8 cellular contexts compared by ENCODE assay signal in the genomic region with DNA sequence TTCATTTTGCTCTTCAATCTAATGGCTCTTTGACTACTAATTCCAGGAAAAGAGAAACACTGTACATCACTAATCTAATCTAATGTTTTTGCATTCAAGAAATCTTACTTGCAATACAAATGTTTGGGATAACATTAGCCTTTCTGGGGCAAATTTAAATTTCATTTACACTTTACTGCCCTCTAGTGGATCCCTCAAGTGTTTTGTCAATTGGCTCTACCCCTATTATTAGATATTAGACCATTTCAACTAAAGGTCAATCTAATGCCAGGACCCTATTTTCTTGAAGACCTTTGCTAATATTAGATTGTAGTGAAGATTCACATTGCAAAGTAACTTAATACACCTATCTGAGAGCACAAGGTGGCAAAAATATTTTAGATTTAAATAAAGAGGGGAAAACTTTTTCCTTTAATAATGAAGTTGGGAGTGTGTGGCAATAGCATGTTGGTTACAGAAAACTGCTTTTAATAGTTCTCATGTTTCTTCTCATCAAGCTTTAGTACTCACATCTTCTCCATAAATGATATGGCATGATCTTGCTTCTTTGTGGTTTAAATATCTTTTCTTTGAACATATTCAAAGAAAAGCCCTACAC. TPM values are rescaled to one million over a fixed set of nuclear protein-coding genes. Genes with fewer than 3 reads are reported as not detected.
DNase-seq lines count a peak whose midpoint lies in the region; ATAC-seq and TF ChIP-seq lines count a peak whose summit lies in the region.

No MANE protein-coding gene starts in this region.

- H3K4me3 Mint-ChIP-seq in CD4-positive, CD25-positive, alpha-beta regulatory T cell: peak overlapping the region in 1 of 4 donors; percentile 64
- no peak overlapping the region for H3K4me3 Mint-ChIP-seq in HFFc6

- H3K27ac ChIP-seq in CD4-positive, CD25-positive, alpha-beta regulatory T cell (ENCODE audit: insufficient read depth, low read length, poor library complexity, severe bottlenecking): no peak overlapping the region
- no peak overlapping the region for H3K27ac ChIP-seq in testis

- H3K36me3 Mint-ChIP-seq in CD4-positive, CD25-positive, alpha-beta regulatory T cell: no peaks in the 10 kb centered on the region
- H3K36me3 Mint-ChIP-seq in HFFc6 (ENCODE audit: low read depth): no peaks in the 10 kb centered on the region

- DNase-seq in CD4-positive, CD25-positive, alpha-beta regulatory T cell: peak in 2 of 3 donors; percentile 51 to 57
- DNase-seq in HFFc6 (peak; percentile 39), SK-N-DZ (ENCODE audit: low spot score) (peak; percentile 32), fibroblast of villous mesenchyme (ENCODE audit: low read depth) (peak; percentile 62), testis (no peak)

- peaks cover 8 to 14% (median 12%) of the 10 kb centered on the region in 4 donors for H3K4me1 Mint-ChIP-seq in CD4-positive, CD25-positive, alpha-beta regulatory T cell
- peaks cover 19% of the 10 kb centered on the region for H3K4me1 Mint-ChIP-seq in HFFc6 (ENCODE audit: low read depth)

- ATAC-seq in CD4-positive, CD25-positive, alpha-beta regulatory T cell (ENCODE audit: low read depth in 2 of 2): no peak
- no peak for ATAC-seq in GM19397 (IDR thresholded peaks at IDR 0.05; ENCODE audit: unreplicated experiment)
- ATAC-seq in GM19328 (IDR thresholded peaks at IDR 0.05; ENCODE audit: unreplicated experiment): no peak
- ATAC-seq in GM19455 (IDR thresholded peaks at IDR 0.05; ENCODE audit: unreplicated experiment): no peak

- no peaks in the 10 kb centered on the region for H3K36me3 ChIP-seq in CD4-positive, CD25-positive, alpha-beta regulatory T cell (ENCODE audit: control insufficient read depth, insufficient read depth, low read length)
- no peaks in the 10 kb centered on the region for H3K36me3 ChIP-seq in testis (ENCODE audit: low read depth, missing control alignments)

- no peaks in the 10 kb centered on the region for H3K9me3 Mint-ChIP-seq in CD4-positive, CD25-positive, alpha-beta regulatory T cell
- peaks cover 3% of the 10 kb centered on the region; the same call in 1 of the 2 replicates for H3K9me3 Mint-ChIP-seq in HFFc6

- TF ChIP-seq POLR2A in testis (IDR thresholded peaks at IDR 0.05): no peak

- H3K9me3 ChIP-seq in CD4-positive, CD25-positive, alpha-beta regulatory T cell (ENCODE audit: control insufficient read depth in 2 of 2, low read length in 2 of 2): no peaks in the 10 kb centered on the region
- no peaks in the 10 kb centered on the region for H3K9me3 ChIP-seq in testis

- peak overlapping the region in 1 of 3 donors; percentile 60 for H3K27ac Mint-ChIP-seq in CD4-positive, CD25-positive, alpha-beta regulatory T cell
- H3K27ac Mint-ChIP-seq in HFFc6: no peak overlapping the region

- H3K4me1 ChIP-seq in CD4-positive, CD25-positive, alpha-beta regulatory T cell (ENCODE audit: control insufficient read depth, insufficient read depth, low read length, poor library complexity, severe bottlenecking): peaks cover 22% of the 10 kb centered on the region
- H3K4me1 ChIP-seq in testis: peaks cover 4% of the 10 kb centered on the region

- H3K4me3 ChIP-seq in CD4-positive, CD25-positive, alpha-beta regulatory T cell (ENCODE audit: low read depth, low read length): no peak overlapping the region
- no peak overlapping the region for H3K4me3 ChIP-seq in fibroblast of villous mesenchyme (ENCODE audit: low read depth, low read length)
- H3K4me3 ChIP-seq in testis: no peak overlapping the region

- peaks cover 40% of the 10 kb centered on the region for H3K27me3 Mint-ChIP-seq in CD4-positive, CD25-positive, alpha-beta regulatory T cell
- H3K27me3 Mint-ChIP-seq in HFFc6 (ENCODE audit: insufficient read depth): peaks cover 7% of the 10 kb centered on the region

- intact Hi-C loops in testis (cut with DNase I; ENCODE audit: low total_unique reads): no loop called here

- TF ChIP-seq CTCF in HFFc6 (IDR thresholded peaks at IDR 0.05): peak; percentile 87
- TF ChIP-seq CTCF in fibroblast of villous mesenchyme (IDR thresholded peaks at IDR 0.05; ENCODE audit: insufficient read depth, low read depth, low read length): peak; percentile 60
- TF ChIP-seq CTCF in testis (IDR thresholded peaks at IDR 0.05): peak in 2 of 3 experiments; percentile 50 to 73

- peaks cover 8% of the 10 kb centered on the region for H3K27me3 ChIP-seq in CD4-positive, CD25-positive, alpha-beta regulatory T cell (ENCODE audit: control insufficient read depth, insufficient read depth, low read length)
- no peaks in the 10 kb centered on the region for H3K27me3 ChIP-seq in testis

RNA-seq across cellular contexts. Expression of a gene that starts 5.0 kb away (rescaled TPM):
- 0.17 TPM for total RNA-seq in CD4-positive, CD25-positive, alpha-beta regulatory T cell
- under 1 TPM; 0.10 to 0.28 (median 0.12) TPM for polyA plus RNA-seq in CD4-positive, CD25-positive, alpha-beta regulatory T cell
- not detected for total RNA-seq in HFFc6 (2021; fragmentation: NEBNext Ultra II Directional; extraction: Animal tissue kit (Norgen Biotek cat#: 25700))
- 0.30 TPM in 1 of 2 replicates, not detected in the other for polyA plus RNA-seq in SK-N-DZ (2014; cell fraction: cytosol; rRNA removed)
- 0.20 TPM in 1 of 2 replicates, not detected in the other for polyA plus RNA-seq in SK-N-DZ (2014; cell fraction: nucleus; rRNA removed)
- total RNA-seq in fibroblast of villous mesenchyme (not detected in 2 replicates), testis (under 1 TPM; 0.12 to 0.39 TPM)
- 0.08 TPM for polyA plus RNA-seq in testis (ENCODE audit: insufficient read depth, low read depth, low replicate concordance)

RNA-seq across cellular contexts. Expression of a gene that starts 11.6 kb away (rescaled TPM):
- total RNA-seq in CD4-positive, CD25-positive, alpha-beta regulatory T cell: 150 TPM
- polyA plus RNA-seq in CD4-positive, CD25-positive, alpha-beta regulatory T cell: 10 to 100 TPM; 11.2 to 17.4 (median 13.8) TPM
- total RNA-seq in HFFc6 (2021; fragmentation: NEBNext Ultra II Directional; extraction: Animal tissue kit (Norgen Biotek cat#: 25700)): 10 to 100 TPM; 21.0 to 29.8 (median 22.6) TPM
- polyA plus RNA-seq in SK-N-DZ (2014; cell fraction: cytosol; rRNA removed): 11.1 and 13.0 TPM in 2 replicates
- 32.0 and 57.0 TPM in 2 replicates for polyA plus RNA-seq in SK-N-DZ (2014; cell fraction: nucleus; rRNA removed)
- 80.9 and 94.6 TPM in 2 replicates for total RNA-seq in fibroblast of villous mesenchyme
- total RNA-seq in testis: 10 to 100 TPM; 86.1 to 89.1 TPM
- polyA plus RNA-seq in testis (ENCODE audit: insufficient read depth, low read depth, low replicate concordance): 21.3 TPM
